ENCODE assay signal across 21 cellular contexts in the genomic region with DNA sequence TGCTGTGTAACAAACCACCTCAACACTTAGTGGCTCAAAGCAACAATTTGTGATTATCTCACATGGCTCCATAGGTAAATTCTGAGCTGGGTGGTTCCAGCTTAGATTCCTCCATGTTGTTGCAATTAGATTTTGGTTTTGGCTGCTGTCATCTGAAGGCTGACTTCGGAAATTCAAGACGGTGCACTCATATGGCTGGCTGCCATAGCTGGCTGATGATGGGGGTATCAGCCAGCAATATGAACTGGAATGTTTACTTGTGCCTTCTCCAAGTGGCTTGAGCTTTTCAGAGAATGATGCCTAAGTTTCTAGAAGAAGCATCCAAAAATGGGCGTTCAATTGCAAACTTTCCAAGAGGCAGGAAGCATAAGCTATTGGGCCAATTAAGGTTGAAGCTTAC.
"Had no signal": no experiment of that assay in that cellular context is flagged by ENCODE, and none has a peak within 500 bp of the region (broad histone marks: within the 10 kb centered on the region; RNA-seq: fewer than 3 reads in every experiment).

No MANE protein-coding gene starts in this region.

- H3K27ac ChIP-seq: coronary artery, dorsolateral prefrontal cortex, esophagus muscularis mucosa, gastrocnemius medialis, heart right ventricle, left lung, lower lobe of right lung had no signal

- DNase-seq: dermis blood vessel endothelial cell; dorsolateral prefrontal cortex; effector CD4-positive, alpha-beta T cell; effector memory CD4-positive, alpha-beta T cell; foreskin fibroblast; foreskin melanocyte; gastrocnemius medialis; glutamatergic neuron; head of caudate nucleus; heart right ventricle; hippocampal formation; kidney glomerular epithelial cell; left lung; left ventricle myocardium superior; lower lobe of right lung; mesenchymal stem cell; mucosa of descending colon; naive B cell; naive thymus-derived CD8-positive, alpha-beta T cell had no signal

- H3K36me3 ChIP-seq: esophagus muscularis mucosa, gastrocnemius medialis, heart right ventricle, left lung, lower lobe of right lung had no signal

- H3K9me3 ChIP-seq: esophagus muscularis mucosa, gastrocnemius medialis, heart right ventricle, lower lobe of right lung, mucosa of descending colon had no signal

- H3K4me3 ChIP-seq: coronary artery, dorsolateral prefrontal cortex, esophagus muscularis mucosa, gastrocnemius medialis, heart right ventricle, left lung, lower lobe of right lung, mucosa of descending colon had no signal

- ATAC-seq: gastrocnemius medialis; heart right ventricle; left lung; left ventricle myocardium superior; lower lobe of right lung; mucosa of descending colon; naive thymus-derived CD8-positive, alpha-beta T cell had no signal

- H3K4me1 ChIP-seq: heart right ventricle, left lung, lower lobe of right lung had no signal

- H3K27me3 ChIP-seq: dorsolateral prefrontal cortex, esophagus muscularis mucosa, gastrocnemius medialis, heart right ventricle, left lung had no signal
